24 cellular contexts compared by ENCODE assay signal in genomic region chr4:72779256-72779655, GRCh38.
DNase-seq lines count a peak whose midpoint lies in the region; TF ChIP-seq lines count a peak whose summit lies in the region.
"Had no signal": no experiment of that assay in that cellular context is flagged by ENCODE, and none has a peak within 500 bp of the region (broad histone marks: within the 10 kb centered on the region; RNA-seq: fewer than 3 reads in every experiment).

No MANE protein-coding gene starts in this region.

- peaks cover 9% of the 10 kb centered on the region; the same call in 1 of the 2 replicates for H3K27me3 Mint-ChIP-seq in HFFc6 (ENCODE audit: insufficient read depth)
- H3K27me3 Mint-ChIP-seq: CD4-positive, alpha-beta memory T cell; naive B cell; T-helper 17 cell had no signal

- no peak overlapping the region for H3K4me3 Mint-ChIP-seq in HFFc6
- H3K4me3 Mint-ChIP-seq: activated CD4-positive, alpha-beta T cell treated with anti-CD3 and anti-CD28 coated beads for 36 hours; activated T-cell treated with anti-CD3 and anti-CD28 coated beads, Interleukin-2, amount 50 U/mL, for 24 hours; CD4-positive, alpha-beta memory T cell; stimulated activated effector memory CD8-positive, alpha-beta T cell treated with anti-CD3 and anti-CD28 coated beads, Interleukin-12 subunit alpha, Interleukin-12 subunit beta, amount 100 ng/mL, for 72 hours; T-helper 17 cell had no signal

- DNase-seq in AG20443 (ENCODE audit: low spot score) (peak; percentile 37), HFFc6 (peak; percentile 2), astrocyte of the hippocampus (ENCODE audit: low read depth, low spot score) (peak; percentile 11), iris pigment epithelial cell (ENCODE audit: low read depth) (peak; percentile 43), DMS114 treated with DMSO at 0.1 percent for 48 hours (lab: John Stamatoyannopoulos, UW; ENCODE audit: unreplicated experiment) (no peak), NCI-H2081 (lab: John Stamatoyannopoulos, UW) (no peak)
- DNase-seq in activated CD4-positive, alpha-beta T cell treated with anti-CD3 and anti-CD28 coated beads for 1 hour = no peak
- DNase-seq in activated CD4-positive, alpha-beta T cell treated with anti-CD3 and anti-CD28 coated beads, Interleukin-2, amount 50 U/mL, for 48 hours = no peak
- DNase-seq: activated CD4-positive, alpha-beta T cell treated with anti-CD3 and anti-CD28 coated beads for 36 hours; activated gamma-delta T cell treated with Interleukin-2 at 50 U/mL for 16 hours; activated T-cell treated with anti-CD3 and anti-CD28 coated beads, Interleukin-2, amount 50 U/mL, for 24 hours; adrenal gland; CD4-positive, alpha-beta memory T cell; central memory CD4-positive, alpha-beta T cell; dorsolateral prefrontal cortex; heart right ventricle; left colon; MV-4-11; naive B cell; NCI-H510A treated with DMSO at 0.1 percent for 48 hours; small intestine; stimulated activated CD4-positive, alpha-beta T cell treated with anti-CD3 and anti-CD28 coated beads, Interleukin-2, amount 100 ng/mL, for 24 hours; T-helper 17 cell had no signal

- H3K4me1 Mint-ChIP-seq in HFFc6 (ENCODE audit: low read depth) = 0 out of 2 replicates have a peak, but pooled peaks cover 7% of the 10 kb centered on the region
- H3K4me1 Mint-ChIP-seq: activated CD4-positive, alpha-beta T cell treated with anti-CD3 and anti-CD28 coated beads for 36 hours; CD4-positive, alpha-beta memory T cell; naive B cell; stimulated activated effector memory CD8-positive, alpha-beta T cell treated with anti-CD3 and anti-CD28 coated beads, Interleukin-12 subunit alpha, Interleukin-12 subunit beta, amount 100 ng/mL, for 72 hours; T-helper 17 cell had no signal

- TF ChIP-seq CTCF in HFFc6 (IDR thresholded peaks at IDR 0.05) = no peak

- H3K9me3 Mint-ChIP-seq in HFFc6 = no peaks in the 10 kb centered on the region
- H3K9me3 Mint-ChIP-seq: activated T-cell treated with anti-CD3 and anti-CD28 coated beads, Interleukin-2, amount 50 U/mL, for 24 hours had no signal

- no peaks in the 10 kb centered on the region for H3K36me3 Mint-ChIP-seq in HFFc6 (ENCODE audit: low read depth)
- H3K36me3 Mint-ChIP-seq: CD4-positive, alpha-beta memory T cell; naive B cell; stimulated activated effector memory CD8-positive, alpha-beta T cell treated with anti-CD3 and anti-CD28 coated beads, Interleukin-12 subunit alpha, Interleukin-12 subunit beta, amount 100 ng/mL, for 72 hours had no signal

- no peak overlapping the region for H3K27ac Mint-ChIP-seq in HFFc6
- H3K27ac Mint-ChIP-seq: activated CD4-positive, alpha-beta T cell treated with anti-CD3 and anti-CD28 coated beads for 36 hours; activated T-cell treated with anti-CD3 and anti-CD28 coated beads, Interleukin-2, amount 50 U/mL, for 24 hours; naive B cell; stimulated activated effector memory CD8-positive, alpha-beta T cell treated with anti-CD3 and anti-CD28 coated beads, Interleukin-12 subunit alpha, Interleukin-12 subunit beta, amount 100 ng/mL, for 72 hours; T-helper 17 cell had no signal

Comparison
In these comparisons a context has a peak if more than half of its experiments do, and no peak if none do; other contexts are left out.
1. DNase-seq: peak in AG20443 (single experiment), HFFc6 (single experiment), astrocyte of the hippocampus (single experiment) and iris pigment epithelial cell (single experiment); none in DMS114 treated with DMSO at 0.1 percent for 48 hours (single experiment), activated CD4-positive, alpha-beta T cell treated with anti-CD3 and anti-CD28 coated beads for 1 hour (single experiment), activated CD4-positive, alpha-beta T cell treated with anti-CD3 and anti-CD28 coated beads, Interleukin-2, amount 50 U/mL, for 48 hours (0 of 2) and NCI-H2081 (0 of 2).